In genomic region chr20:44120676-44121425, GRCh38 we compare ENCODE assay signal across 24 cellular contexts.
"Had no signal": no experiment of that assay in that cellular context is flagged by ENCODE, and none has a peak within 500 bp of the region (broad histone marks: within the 10 kb centered on the region; RNA-seq: fewer than 3 reads in every experiment).

No MANE protein-coding gene starts in this region.

- H3K36me3 ChIP-seq: adrenal gland, colonic mucosa, right lobe of liver, thyroid gland had no signal

- DNase-seq: activated CD4-positive, alpha-beta T cell treated with anti-CD3 and anti-CD28 coated beads for 48 hours; activated CD4-positive, alpha-beta T cell treated with anti-CD3 and anti-CD28 coated beads, Interleukin-2, amount 50 U/mL, for 48 hours; activated CD8-positive, alpha-beta memory T cell treated with anti-CD3 and anti-CD28 coated beads for 24 hours; activated effector memory CD4-positive, alpha-beta T cell treated with Interleukin-2 at 50 U/mL for 16 hours; activated naive CD4-positive, alpha-beta T cell treated with Interleukin-2 at 50 U/mL for 16 hours; adrenal gland; aorta; body of pancreas; cerebellar nuclear complex; colonic mucosa; foreskin keratinocyte; natural killer cell; stimulated activated CD4-positive, alpha-beta T cell treated with anti-CD3 and anti-CD28 coated beads, Interleukin-4, amount 100 ng/mL, for 24 hours; substantia nigra; thyroid gland had no signal

- H3K27ac ChIP-seq: adrenal gland, body of pancreas, colonic mucosa, foreskin keratinocyte, right lobe of liver, SK-N-MC, skin epidermis, thyroid gland, VCaP had no signal

- H3K27ac Mint-ChIP-seq: activated naive CD8-positive, alpha-beta T cell; natural killer cell; stimulated activated effector memory CD8-positive, alpha-beta T cell treated with anti-CD3 and anti-CD28 coated beads, Interleukin-12 subunit alpha, Interleukin-12 subunit beta, amount 100 ng/mL, for 72 hours; stimulated activated naive CD8-positive, alpha-beta T cell treated with anti-CD3 and anti-CD28 coated beads, Interleukin-15, Interleukin-2, amounts not matched to agents 100 ng/mL and 50 ng/mL, for 24 hours had no signal

- H3K4me1 Mint-ChIP-seq: natural killer cell; stimulated activated effector memory CD8-positive, alpha-beta T cell treated with anti-CD3 and anti-CD28 coated beads, Interleukin-12 subunit alpha, Interleukin-12 subunit beta, amount 100 ng/mL, for 72 hours had no signal

- H3K27me3 ChIP-seq: foreskin keratinocyte, thyroid gland had no signal

- H3K9me3 ChIP-seq: adrenal gland, body of pancreas, colonic mucosa, right lobe of liver, thyroid gland had no signal

- H3K9me3 Mint-ChIP-seq: natural killer cell; stimulated activated effector memory CD8-positive, alpha-beta T cell treated with anti-CD3 and anti-CD28 coated beads, Interleukin-12 subunit alpha, Interleukin-12 subunit beta, amount 100 ng/mL, for 72 hours; stimulated activated naive CD8-positive, alpha-beta T cell treated with anti-CD3 and anti-CD28 coated beads, Interleukin-15, Interleukin-2, amounts not matched to agents 100 ng/mL and 50 ng/mL, for 24 hours had no signal

- H3K4me3 Mint-ChIP-seq: activated naive CD8-positive, alpha-beta T cell; natural killer cell; stimulated activated effector memory CD8-positive, alpha-beta T cell treated with anti-CD3 and anti-CD28 coated beads, Interleukin-12 subunit alpha, Interleukin-12 subunit beta, amount 100 ng/mL, for 72 hours; stimulated activated naive CD8-positive, alpha-beta T cell treated with anti-CD3 and anti-CD28 coated beads, Interleukin-15, Interleukin-2, amounts not matched to agents 100 ng/mL and 50 ng/mL, for 24 hours had no signal

- ATAC-seq: activated CD4-positive, CD25-positive, alpha-beta regulatory T cell treated with anti-CD3 and anti-CD28 coated beads, Interleukin-2, amount 50 U/mL, for 24 hours; body of pancreas; esophagus mucosa; foreskin keratinocyte; natural killer cell; right lobe of liver; stimulated activated effector memory CD8-positive, alpha-beta T cell treated with anti-CD3 and anti-CD28 coated beads, Interleukin-12 subunit alpha, Interleukin-12 subunit beta, amount 100 ng/mL, for 72 hours had no signal

- H3K36me3 Mint-ChIP-seq: activated naive CD8-positive, alpha-beta T cell; natural killer cell; stimulated activated effector memory CD8-positive, alpha-beta T cell treated with anti-CD3 and anti-CD28 coated beads, Interleukin-12 subunit alpha, Interleukin-12 subunit beta, amount 100 ng/mL, for 72 hours had no signal

- H3K4me1 ChIP-seq: adrenal gland, body of pancreas, colonic mucosa, foreskin keratinocyte, right lobe of liver, thyroid gland had no signal

- H3K4me3 ChIP-seq: adrenal gland, body of pancreas, colonic mucosa, right lobe of liver, SK-N-MC, skin epidermis, thyroid gland had no signal
